Comparison of ENCODE assay signal across 9 cellular contexts in the genomic region with DNA sequence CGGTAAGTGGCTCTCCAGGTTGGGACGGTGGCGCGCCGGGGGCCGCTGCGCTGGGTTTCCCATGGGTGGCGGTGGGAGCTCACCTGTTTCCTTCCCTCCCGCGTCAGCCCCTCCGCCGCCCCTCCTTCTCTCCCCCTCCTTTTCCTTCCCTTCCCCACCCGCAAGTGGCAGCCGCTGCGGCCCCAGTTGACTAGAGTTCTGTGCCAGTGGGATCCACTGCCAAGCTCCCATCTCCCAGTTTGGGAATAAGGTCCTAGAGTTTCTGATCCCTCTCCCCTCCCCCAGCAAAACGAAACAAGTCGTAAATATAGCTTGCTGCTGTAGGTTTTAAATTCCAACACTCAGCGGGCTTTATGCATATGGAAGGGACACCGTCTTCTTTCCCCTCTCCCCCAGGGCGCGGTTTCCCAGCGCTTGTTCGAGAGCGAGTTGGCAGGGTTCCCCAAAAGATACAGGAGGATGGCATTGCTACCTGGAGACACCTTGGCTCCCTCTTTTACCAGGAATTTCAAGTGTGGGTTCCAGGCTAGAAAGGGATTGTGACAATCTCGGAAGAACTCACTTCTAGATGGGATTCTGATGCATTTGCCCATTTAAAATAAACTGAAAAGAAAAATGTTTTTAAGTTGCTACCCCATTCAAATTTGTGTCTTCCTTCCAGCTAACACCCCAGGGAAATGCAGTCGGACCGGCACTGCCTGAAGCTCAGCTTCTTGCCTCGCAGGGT. TPM values are rescaled to one million over a fixed set of nuclear protein-coding genes. Genes with fewer than 3 reads are reported as not detected.
DNase-seq lines count a peak whose midpoint lies in the region; ATAC-seq and TF ChIP-seq lines count a peak whose summit lies in the region.
"Had no signal": no experiment of that assay in that cellular context is flagged by ENCODE, and none has a peak within 500 bp of the region (broad histone marks: within the 10 kb centered on the region; RNA-seq: fewer than 3 reads in every experiment).

No MANE protein-coding gene starts in this region.

- no peak for TF ChIP-seq CTCF in 22Rv1 (IDR thresholded peaks at IDR 0.05)

- H3K27ac ChIP-seq in 22Rv1 = peak overlapping the region; percentile 69

- ATAC-seq in GM18868 (IDR thresholded peaks at IDR 0.05; ENCODE audit: unreplicated experiment) = no peak
- no peak for ATAC-seq in GM18873 (IDR thresholded peaks at IDR 0.05; ENCODE audit: low FRiP score, unreplicated experiment)
- no peak for ATAC-seq in GM19397 (IDR thresholded peaks at IDR 0.05; ENCODE audit: unreplicated experiment)

- peak; percentile 44 for DNase-seq in HK-2 (ENCODE audit: unreplicated experiment)
- peak; percentile 52 for DNase-seq in ecto neural progenitor cell (ENCODE audit: low spot score)
- DNase-seq in myocyte (ENCODE audit: low read depth) = peak; percentile 1
- no peak for DNase-seq in ureter (ENCODE audit: low spot score)
- DNase-seq: activated B cell treated with CpG ODN at 0.5 μM for 24 hours had no signal

RNA-seq across cellular contexts. Expression of gene TLL1, which starts 1.2 kb away (rescaled TPM):
- total RNA-seq in myocyte (not detected in 2 replicates), ureter (7.9 TPM)
- polyA plus RNA-seq in myocyte (2012) = not detected
- total RNA-seq: activated B cell treated with CpG ODN at 0.5 μM for 24 hours had no signal
